Comparison of ENCODE assay signal across 8 cellular contexts in genomic region chr13:74132152-74132767, GRCh38. TPM values are rescaled to one million over a fixed set of nuclear protein-coding genes. Genes with fewer than 3 reads are reported as not detected.
DNase-seq lines count a peak whose midpoint lies in the region; ATAC-seq, FAIRE-seq and TF ChIP-seq lines count a peak whose summit lies in the region.

No MANE protein-coding gene starts in this region.

- H3K9ac ChIP-seq in SK-N-MC (ENCODE audit: insufficient read length) = peak overlapping the region; percentile 45

- peaks cover 0 to under 1% (median 0%) of the 10 kb centered on the region in 5 donors for H3K27me3 Mint-ChIP-seq in naive thymus-derived CD4-positive, alpha-beta T cell

- H3K36me3 Mint-ChIP-seq in naive thymus-derived CD4-positive, alpha-beta T cell = peaks cover 0 to 6% (median 0%) of the 10 kb centered on the region in 5 donors

- FAIRE-seq in GM12892 (lab: Jason Lieb, UNC) = peak; percentile 88

- no peaks in the 10 kb centered on the region for H3K27me3 ChIP-seq in dorsolateral prefrontal cortex
- no peaks in the 10 kb centered on the region for H3K27me3 ChIP-seq in naive thymus-derived CD4-positive, alpha-beta T cell (ENCODE audit: control insufficient read depth in 2 of 2, insufficient read depth in 2 of 2, low read length in 2 of 2)

- H3K9me3 ChIP-seq in SK-N-MC (ENCODE audit: low read depth, low read length) = no peaks in the 10 kb centered on the region
- H3K9me3 ChIP-seq in naive thymus-derived CD4-positive, alpha-beta T cell (ENCODE audit: control insufficient read depth in 2 of 3, low read length in 3 of 3) = no peaks in the 10 kb centered on the region

- peaks cover 0 to 5% (median 0%) of the 10 kb centered on the region in 11 donors for H3K9me3 Mint-ChIP-seq in naive thymus-derived CD4-positive, alpha-beta T cell

- CTCF ChIA-PET in naive thymus-derived CD4-positive, alpha-beta T cell (lab: Charles Lee) = interaction anchor here (0.8 to 5.9 kb wide), 3 partner anchors 71 to 154 kb away, joined by 3 to 73 read pairs (median 3); no protein-coding TSS in a partner anchor

- DNase-seq in GM12892 (ENCODE audit: insufficient read length) (no peak), SK-N-MC (ENCODE audit: low read depth, low spot score) (no peak), dorsolateral prefrontal cortex (no peak), 8988T (no peak), SHP77 treated with DMSO at 0.1 percent for 48 hours (lab: John Stamatoyannopoulos, UW) (no peak)
- DNase-seq in naive thymus-derived CD4-positive, alpha-beta T cell = peak in 7 of 9 donors; percentile 38 to 79 (median 52)

- POLR2A ChIA-PET in naive thymus-derived CD4-positive, alpha-beta T cell (lab: Charles Lee) = interaction anchor here (0.6 to 8.0 kb wide), 25 partner anchors 11 to 623 kb away, joined by 3 to 122 read pairs (median 4); no protein-coding TSS in a partner anchor

- no peak for ATAC-seq in naive thymus-derived CD4-positive, alpha-beta T cell
- ATAC-seq in HG03354 (IDR thresholded peaks at IDR 0.05; ENCODE audit: poor library complexity, severe bottlenecking, unreplicated experiment) (no peak), HG03039 (IDR thresholded peaks at IDR 0.05; ENCODE audit: unreplicated experiment) (no peak)

- H3K4me3 ChIP-seq in SK-N-MC = peak overlapping the region; percentile 94
- peak overlapping the region; percentile 65 to 91 (median 80) for H3K4me3 ChIP-seq in dorsolateral prefrontal cortex
- peak overlapping the region; percentile 86 for H3K4me3 ChIP-seq in naive thymus-derived CD4-positive, alpha-beta T cell (ENCODE audit: low read length)

- H3K4me1 Mint-ChIP-seq in naive thymus-derived CD4-positive, alpha-beta T cell = peaks cover 22 to 51% (median 48%) of the 10 kb centered on the region in 7 donors

- peak overlapping the region; percentile 97 to 100 (median 99) for H3K27ac Mint-ChIP-seq in naive thymus-derived CD4-positive, alpha-beta T cell

- intact Hi-C loops in dorsolateral prefrontal cortex (cut with DNase I) = loop anchor here (5.0 to 10.0 kb wide), 4 partner anchors 153 to 443 kb away; no protein-coding TSS in a partner anchor
- intact Hi-C loops in naive thymus-derived CD4-positive, alpha-beta T cell (cut with micrococcal nuclease) = loop anchor here (1.0 to 5.0 kb wide), 13 partner anchors 9 to 1350 kb away; partner anchors contain the start of genes DIS3 (in 1 of the 2), KLF5 (in 1 of the 2) and PIBF1 (in 1 of the 2)

- H3K27ac ChIP-seq in SK-N-MC (no peak overlapping the region), dorsolateral prefrontal cortex (peak overlapping the region in 52 of 59 donors; percentile 3 to 94 (median 88))
- H3K27ac ChIP-seq in naive thymus-derived CD4-positive, alpha-beta T cell (ENCODE audit: low read depth, low read length) = peak overlapping the region; percentile 98

- no peak for TF ChIP-seq CTCF in dorsolateral prefrontal cortex (IDR thresholded peaks at IDR 0.05 in 54 of 56, conservative IDR thresholded peaks at IDR 0.05 in 2 of 56; ENCODE audit: low read depth in 1 of 56, partially characterized antibody in 56 of 56)

- H3K4me1 ChIP-seq in naive thymus-derived CD4-positive, alpha-beta T cell (ENCODE audit: control insufficient read depth in 2 of 2, insufficient read depth in 2 of 2, low read length in 2 of 2) = peaks cover 29 to 41% of the 10 kb centered on the region in 2 donors

- no peak; the same call in 1 of the 2 replicates for TF ChIP-seq POLR2A in GM12892 (IDR thresholded peaks at IDR 0.05; ENCODE audit: low read depth, low read length)

- peak overlapping the region in 8 of 10 donors; percentile 92 to 100 (median 97) for H3K4me3 Mint-ChIP-seq in naive thymus-derived CD4-positive, alpha-beta T cell

- no peaks in the 10 kb centered on the region for H3K36me3 ChIP-seq in SK-N-MC (ENCODE audit: insufficient read depth, low read length)
- peaks cover 0 to 6% (median 0%) of the 10 kb centered on the region in 3 experiments for H3K36me3 ChIP-seq in naive thymus-derived CD4-positive, alpha-beta T cell (ENCODE audit: control insufficient read depth in 2 of 3, insufficient read depth in 3 of 3, low read length in 3 of 3)

RNA-seq across cellular contexts. Expression of gene KLF12, which starts 1.9 kb away (rescaled TPM):
- 5.7 TPM for polyA plus RNA-seq in GM12892 (2012; ENCODE audit: missing spikeins)
- 10 to 100 TPM; 15.9 to 57.5 (median 36.6) TPM for total RNA-seq in dorsolateral prefrontal cortex
- total RNA-seq in naive thymus-derived CD4-positive, alpha-beta T cell = 10 to 100 TPM; 34.0 to 86.9 (median 81.9) TPM
- 10 to 100 TPM; 19.9 to 24.8 TPM for polyA plus RNA-seq in naive thymus-derived CD4-positive, alpha-beta T cell

Comparison
In these comparisons a context has a peak if more than half of its experiments do, and no peak if none do; other contexts are left out.
1. DNase-seq: peak in naive thymus-derived CD4-positive, alpha-beta T cell (7 of 9); none in GM12892 (single experiment), SK-N-MC (single experiment), dorsolateral prefrontal cortex (0 of 10), 8988T (single experiment) and SHP77 treated with DMSO at 0.1 percent for 48 hours (single experiment).
2. Peak in every context shown above with its lines, with median percentiles within 50 percentile points of each other: H3K4me3 ChIP-seq.